ENCODE assay signal across 32 cellular contexts in the genomic region with DNA sequence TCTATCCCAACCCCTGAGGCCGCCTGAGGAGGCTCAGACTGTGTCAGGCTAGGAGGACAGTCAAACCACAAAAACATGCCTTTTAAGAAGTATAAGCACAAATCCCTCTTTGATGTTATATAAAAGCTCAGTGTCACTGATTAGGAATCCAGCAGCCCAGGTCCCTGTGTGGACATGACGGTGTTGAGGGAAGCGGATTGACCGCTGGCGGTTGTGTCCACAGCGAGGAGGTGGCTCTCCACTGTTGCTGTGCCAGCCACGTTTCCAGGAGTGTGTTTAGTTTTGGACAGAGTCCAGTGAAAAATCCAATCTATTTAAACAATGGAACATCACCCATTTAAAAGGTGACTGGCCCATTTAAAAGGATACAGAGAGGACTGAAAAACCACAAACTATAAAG. TPM values are rescaled to one million over a fixed set of nuclear protein-coding genes. Genes with fewer than 3 reads are reported as not detected.
"Had no signal": no experiment of that assay in that cellular context is flagged by ENCODE, and none has a peak within 500 bp of the region (broad histone marks: within the 10 kb centered on the region; RNA-seq: fewer than 3 reads in every experiment).

No MANE protein-coding gene starts in this region.

- H3K4me3 ChIP-seq: ascending aorta, cardiac muscle cell, MG63, Peyer's patch, SJSA1 had no signal

- H3K27me3 ChIP-seq: ascending aorta, MG63, Peyer's patch, SJSA1 had no signal

- ATAC-seq: activated CD8-positive, alpha-beta T cell treated with anti-CD3 and anti-CD28 coated beads for 36 hours; activated T-cell treated with anti-CD3 and anti-CD28 coated beads, Interleukin-2, amount 50 U/mL, for 72 hours; activated T-helper 17 cell treated with anti-CD3 and anti-CD28 coated beads, Interleukin-2, amount 50 U/mL, for 72 hours; T-cell; T-helper 17 cell had no signal

- H3K9ac ChIP-seq: SK-N-SH had no signal

- H3K4me2 ChIP-seq: SK-N-SH had no signal

- DNase-seq: activated CD4-positive, alpha-beta T cell treated with anti-CD3 and anti-CD28 coated beads, Interleukin-2, amount 10 ng/mL, durations not matched to agents 24 days and 14 days; activated CD4-positive, alpha-beta T cell treated with anti-CD3 and anti-CD28 coated beads, Interleukin-2, amount 50 U/mL, for 4 hours; activated CD8-positive, alpha-beta T cell treated with anti-CD3 and anti-CD28 coated beads for 36 hours; activated gamma-delta T cell; activated naive CD4-positive, alpha-beta T cell treated with Interleukin-2 at 50 U/mL for 16 hours; activated naive CD8-positive, alpha-beta T cell treated with anti-CD3 and anti-CD28 coated beads, Interleukin-2, amount 10 ng/mL, durations not matched to agents 7 days and 5 days; activated T-cell treated with anti-CD3 and anti-CD28 coated beads, Interleukin-2, amount 50 U/mL, for 1 hour; activated T-cell treated with anti-CD3 and anti-CD28 coated beads, Interleukin-2, amount 50 U/mL, for 72 hours; amygdala; KG1; MG63; NCI-H1048; NCI-H1105 treated with DMSO at 0.1 percent for 48 hours; NCI-H1436; NCI-H1694; NCI-H1930; NCI-H2081 treated with DMSO at 0.1 percent for 48 hours; NCI-H226; NCI-H524 treated with DMSO at 0.1 percent for 48 hours; NCI-H774; Peyer's patch; RPMI8226; SHP77 treated with DMSO at 0.1 percent for 48 hours; SK-N-SH; T-cell; T-helper 17 cell; T-helper 9 cell had no signal

- H3K27ac ChIP-seq: ascending aorta, cardiac muscle cell, Peyer's patch, SJSA1 had no signal

- H3K36me3 ChIP-seq: ascending aorta, cardiac muscle cell, MG63, Peyer's patch, SJSA1 had no signal

- H3K4me1 ChIP-seq: ascending aorta, Peyer's patch had no signal

- H3K9me3 ChIP-seq: ascending aorta, MG63, Peyer's patch, SJSA1, SK-N-SH had no signal

RNA-seq across cellular contexts. Expression of gene GJA3, which starts 7.5 kb away (rescaled TPM):
- total RNA-seq: activated CD4-positive, alpha-beta T cell treated with anti-CD3 and anti-CD28 coated beads, Interleukin-2, amount 10 ng/mL, durations not matched to agents 24 days and 14 days; ascending aorta; Peyer's patch; SJSA1 had no signal
- polyA plus RNA-seq: SK-N-SH had no signal

RNA-seq across cellular contexts. Expression of gene GJB2, which starts 24.3 kb away (rescaled TPM):
- total RNA-seq: chondrocyte, SJSA1, T-helper 17 cell had no signal
- polyA plus RNA-seq: SK-N-SH had no signal
